8 cellular contexts compared by ENCODE assay signal in the genomic region with DNA sequence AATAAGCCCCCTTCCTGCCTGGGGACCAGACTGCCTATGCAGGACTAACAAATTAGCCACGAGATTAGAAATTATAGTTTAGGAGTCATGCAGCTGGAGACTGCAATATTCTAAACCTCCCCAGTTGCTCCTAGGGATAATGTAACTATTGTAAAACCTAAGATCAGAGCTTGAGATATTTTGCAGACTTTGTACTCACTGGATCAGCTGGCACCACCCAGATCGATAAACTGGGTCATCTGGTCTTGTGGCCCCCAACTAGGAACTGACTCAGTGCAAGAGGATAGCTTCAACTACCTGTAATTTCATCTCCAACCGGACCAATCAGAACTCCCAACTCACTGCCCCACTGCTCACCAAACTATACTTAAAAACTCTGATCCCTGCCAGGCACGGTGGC.
"Had no signal": no experiment of that assay in that cellular context is flagged by ENCODE, and none has a peak within 500 bp of the region (broad histone marks: within the 10 kb centered on the region; RNA-seq: fewer than 3 reads in every experiment).

No MANE protein-coding gene starts in this region.

- ATAC-seq: GM23338, K562 had no signal

- H3K4me1 Mint-ChIP-seq: GM23338, H9 had no signal

- H3K27ac ChIP-seq: HL-60 had no signal

- H3K4me2 ChIP-seq: GM23338 had no signal

- H2AFZ ChIP-seq: GM23338 had no signal

- DNase-seq: H9, HCEC 1CT, IMR-90 had no signal

- H3K4me3 Mint-ChIP-seq: GM23338, H9 had no signal

- H3K4me3 ChIP-seq: GM23338, K562 had no signal

- H3K27ac Mint-ChIP-seq: GM23338, H9 had no signal

- FAIRE-seq: H1, H54, K562 had no signal
